8 cellular contexts compared by ENCODE assay signal in genomic region chr1:183580281-183580682, GRCh38. TPM values are rescaled to one million over a fixed set of nuclear protein-coding genes. Genes with fewer than 3 reads are reported as not detected.
DNase-seq lines count a peak whose midpoint lies in the region; ATAC-seq and TF ChIP-seq lines count a peak whose summit lies in the region.

No MANE protein-coding gene starts in this region.

- ATAC-seq in GM18909 (IDR thresholded peaks at IDR 0.05; ENCODE audit: poor library complexity, unreplicated experiment) (peak; percentile 55), WTC11 (peak; percentile 58; the same call in 1 of the 2 replicates)

- H3K9ac ChIP-seq in BLaER1 treated with 17β-estradiol and CSF1 and Interleukin-3, amounts not matched to agents 10 nM and 100 nM, result peak overlapping the region; percentile 69 to 82 (median 76); a peak in 21 of 22 replicates

- no peaks in the 10 kb centered on the region for H3K27me3 ChIP-seq in BLaER1 treated with 17β-estradiol and CSF1 and Interleukin-3, amounts not matched to agents 10 nM and 100 nM
- no peaks in the 10 kb centered on the region for H3K27me3 ChIP-seq in kidney epithelial cell (ENCODE audit: control insufficient read depth, insufficient read depth, low read length)

- H3K4me3 Mint-ChIP-seq in WTC11, result no peak overlapping the region
- no peak overlapping the region for H3K4me3 Mint-ChIP-seq in Calu3 (ENCODE audit: low read depth, unreplicated experiment)

- H3K36me3 Mint-ChIP-seq in WTC11 (no peaks in the 10 kb centered on the region), Calu3 (ENCODE audit: insufficient read depth, unreplicated experiment) (no peaks in the 10 kb centered on the region)

- DNase-seq in NCI-H2081 treated with DMSO at 0.1 percent for 48 hours (lab: John Stamatoyannopoulos, UW) (peak; percentile 28), WTC11 (ENCODE audit: low spot score) (no peak), kidney epithelial cell (ENCODE audit: low read depth) (no peak), Calu3 (no peak), medulla oblongata (ENCODE audit: extremely low spot score) (no peak), GM19240 (ENCODE audit: insufficient read length, low spot score) (no peak)

- no peaks in the 10 kb centered on the region for H3K9me3 ChIP-seq in BLaER1 treated with 17β-estradiol and CSF1 and Interleukin-3, amounts not matched to agents 10 nM and 100 nM (replicated peaks in 1 of 11)

- intact Hi-C loops in Calu3 (cut with micrococcal nuclease; ENCODE audit: unreplicated experiment), result no loop called here

- H3K4me1 ChIP-seq in BLaER1 treated with 17β-estradiol and CSF1 and Interleukin-3, amounts not matched to agents 10 nM and 100 nM, result peaks cover 93 to 100% (median 97%) of the 10 kb centered on the region in 10 experiments

- H3K36me3 ChIP-seq in BLaER1 treated with 17β-estradiol and CSF1 and Interleukin-3, amounts not matched to agents 10 nM and 100 nM, result peaks cover 0 to 82% (median 24%) of the 10 kb centered on the region in 11 experiments; a peak in 15 of 22 replicates
- H3K36me3 ChIP-seq in kidney epithelial cell (ENCODE audit: control insufficient read depth, insufficient read depth, low read length), result no peaks in the 10 kb centered on the region

- H3K27ac Mint-ChIP-seq in WTC11 (no peak overlapping the region), Calu3 (ENCODE audit: unreplicated experiment) (no peak overlapping the region)

- 0 out of 2 replicates have a peak, but pooled peaks cover 2% of the 10 kb centered on the region for H3K4me1 Mint-ChIP-seq in WTC11
- H3K4me1 Mint-ChIP-seq in Calu3 (ENCODE audit: low read depth, unreplicated experiment), result no peaks in the 10 kb centered on the region

- no peaks in the 10 kb centered on the region for H3K27me3 Mint-ChIP-seq in WTC11 (ENCODE audit: low read depth)
- no peaks in the 10 kb centered on the region for H3K27me3 Mint-ChIP-seq in Calu3 (ENCODE audit: unreplicated experiment)

- H3K27ac ChIP-seq in BLaER1 treated with 17β-estradiol and CSF1 and Interleukin-3, amounts not matched to agents 10 nM and 100 nM, result peak overlapping the region; percentile 80 to 96 (median 91)

- no peak for TF ChIP-seq CTCF in WTC11 (IDR thresholded peaks at IDR 0.05)
- peak; percentile 49 for TF ChIP-seq CTCF in kidney epithelial cell (IDR thresholded peaks at IDR 0.05; ENCODE audit: insufficient read depth, low read length, poor library complexity, severe bottlenecking)
- no peak for TF ChIP-seq CTCF in Calu3 (IDR thresholded peaks at IDR 0.05; ENCODE audit: unreplicated experiment)

- CTCF ChIA-PET in WTC11 (lab: Charles Lee) (interaction anchor here (1.7 kb wide), 1 partner anchor 53 kb away, joined by 3 read pairs; no protein-coding TSS in a partner anchor), Calu3 (lab: Charles Lee) (no interaction called here)

- peak overlapping the region in 3 of 10 experiments; percentile 4 to 42 (median 21); a peak in 2 of 20 replicates for H3K4me3 ChIP-seq in BLaER1 treated with 17β-estradiol and CSF1 and Interleukin-3, amounts not matched to agents 10 nM and 100 nM
- H3K4me3 ChIP-seq in kidney epithelial cell (ENCODE audit: low read depth, low read length), result no peak overlapping the region

- peak overlapping the region; percentile 80 to 100 (median 94) for H3K4me2 ChIP-seq in BLaER1 treated with 17β-estradiol and CSF1 and Interleukin-3, amounts not matched to agents 10 nM and 100 nM

- no TSS peak for BruUV-seq in Calu3 (replicated peaks; lab: Mats Ljungman, UMichigan)

- POLR2A ChIA-PET in WTC11 (lab: Charles Lee), result interaction anchor here (1.2 kb wide), 1 partner anchor 17 kb away, joined by 3 read pairs; no protein-coding TSS in a partner anchor

- H4K20me1 ChIP-seq in BLaER1 treated with 17β-estradiol and CSF1 and Interleukin-3, amounts not matched to agents 10 nM and 100 nM, result peaks cover 0 to 34% (median 0%) of the 10 kb centered on the region in 11 experiments; a peak in 5 of 22 replicates

- H3K9me3 Mint-ChIP-seq in WTC11, result no peaks in the 10 kb centered on the region
- no peaks in the 10 kb centered on the region for H3K9me3 Mint-ChIP-seq in Calu3 (ENCODE audit: low read depth, unreplicated experiment)

TF ChIP-seq in WTC11, 78 proteins besides CTCF, POLR2A, EP300 and RAD21 (continues in another document):
- TF ChIP-seq NFE2L1 (CRISPR knock-in tag; IDR thresholded peaks at IDR 0.05) (no peak), KAT7 (CRISPR knock-in tag; IDR thresholded peaks at IDR 0.05; ENCODE audit: borderline replicate concordance) (no peak), SOX15 (CRISPR knock-in tag; IDR thresholded peaks at IDR 0.05) (no peak), NFYB (CRISPR knock-in tag; conservative IDR thresholded peaks at IDR 0.05; ENCODE audit: low read depth) (no peak), ELF4 (CRISPR knock-in tag; IDR thresholded peaks at IDR 0.05; ENCODE audit: low read depth) (no peak), PRRX2 (CRISPR knock-in tag; IDR thresholded peaks at IDR 0.05) (no peak), ZNF138 (CRISPR knock-in tag; conservative IDR thresholded peaks at IDR 0.05) (no peak), GTF2I (CRISPR knock-in tag; conservative IDR thresholded peaks at IDR 0.05) (no peak), GRHL2 (CRISPR knock-in tag; IDR thresholded peaks at IDR 0.05; ENCODE audit: insufficient replicate concordance, severe bottlenecking) (no peak), TEAD1 (CRISPR knock-in tag; IDR thresholded peaks at IDR 0.05) (no peak)
- TF ChIP-seq, protein P1, sequence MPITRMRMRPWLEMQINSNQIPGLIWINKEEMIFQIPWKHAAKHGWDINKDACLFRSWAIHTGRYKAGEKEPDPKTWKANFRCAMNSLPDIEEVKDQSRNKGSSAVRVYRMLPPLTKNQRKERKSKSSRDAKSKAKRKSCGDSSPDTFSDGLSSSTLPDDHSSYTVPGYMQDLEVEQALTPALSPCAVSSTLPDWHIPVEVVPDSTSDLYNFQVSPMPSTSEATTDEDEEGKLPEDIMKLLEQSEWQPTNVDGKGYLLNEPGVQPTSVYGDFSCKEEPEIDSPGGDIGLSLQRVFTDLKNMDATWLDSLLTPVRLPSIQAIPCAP (CRISPR knock-in tag; IDR thresholded peaks at IDR 0.05), result no peak
- TF ChIP-seq, protein P2, sequence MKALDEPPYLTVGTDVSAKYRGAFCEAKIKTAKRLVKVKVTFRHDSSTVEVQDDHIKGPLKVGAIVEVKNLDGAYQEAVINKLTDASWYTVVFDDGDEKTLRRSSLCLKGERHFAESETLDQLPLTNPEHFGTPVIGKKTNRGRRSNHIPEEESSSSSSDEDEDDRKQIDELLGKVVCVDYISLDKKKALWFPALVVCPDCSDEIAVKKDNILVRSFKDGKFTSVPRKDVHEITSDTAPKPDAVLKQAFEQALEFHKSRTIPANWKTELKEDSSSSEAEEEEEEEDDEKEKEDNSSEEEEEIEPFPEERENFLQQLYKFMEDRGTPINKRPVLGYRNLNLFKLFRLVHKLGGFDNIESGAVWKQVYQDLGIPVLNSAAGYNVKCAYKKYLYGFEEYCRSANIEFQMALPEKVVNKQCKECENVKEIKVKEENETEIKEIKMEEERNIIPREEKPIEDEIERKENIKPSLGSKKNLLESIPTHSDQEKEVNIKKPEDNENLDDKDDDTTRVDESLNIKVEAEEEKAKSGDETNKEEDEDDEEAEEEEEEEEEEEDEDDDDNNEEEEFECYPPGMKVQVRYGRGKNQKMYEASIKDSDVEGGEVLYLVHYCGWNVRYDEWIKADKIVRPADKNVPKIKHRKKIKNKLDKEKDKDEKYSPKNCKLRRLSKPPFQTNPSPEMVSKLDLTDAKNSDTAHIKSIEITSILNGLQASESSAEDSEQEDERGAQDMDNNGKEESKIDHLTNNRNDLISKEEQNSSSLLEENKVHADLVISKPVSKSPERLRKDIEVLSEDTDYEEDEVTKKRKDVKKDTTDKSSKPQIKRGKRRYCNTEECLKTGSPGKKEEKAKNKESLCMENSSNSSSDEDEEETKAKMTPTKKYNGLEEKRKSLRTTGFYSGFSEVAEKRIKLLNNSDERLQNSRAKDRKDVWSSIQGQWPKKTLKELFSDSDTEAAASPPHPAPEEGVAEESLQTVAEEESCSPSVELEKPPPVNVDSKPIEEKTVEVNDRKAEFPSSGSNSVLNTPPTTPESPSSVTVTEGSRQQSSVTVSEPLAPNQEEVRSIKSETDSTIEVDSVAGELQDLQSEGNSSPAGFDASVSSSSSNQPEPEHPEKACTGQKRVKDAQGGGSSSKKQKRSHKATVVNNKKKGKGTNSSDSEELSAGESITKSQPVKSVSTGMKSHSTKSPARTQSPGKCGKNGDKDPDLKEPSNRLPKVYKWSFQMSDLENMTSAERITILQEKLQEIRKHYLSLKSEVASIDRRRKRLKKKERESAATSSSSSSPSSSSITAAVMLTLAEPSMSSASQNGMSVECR (CRISPR knock-in tag; IDR thresholded peaks at IDR 0.05; ENCODE audit: borderline replicate concordance), result no peak
- TF ChIP-seq, protein P3, sequence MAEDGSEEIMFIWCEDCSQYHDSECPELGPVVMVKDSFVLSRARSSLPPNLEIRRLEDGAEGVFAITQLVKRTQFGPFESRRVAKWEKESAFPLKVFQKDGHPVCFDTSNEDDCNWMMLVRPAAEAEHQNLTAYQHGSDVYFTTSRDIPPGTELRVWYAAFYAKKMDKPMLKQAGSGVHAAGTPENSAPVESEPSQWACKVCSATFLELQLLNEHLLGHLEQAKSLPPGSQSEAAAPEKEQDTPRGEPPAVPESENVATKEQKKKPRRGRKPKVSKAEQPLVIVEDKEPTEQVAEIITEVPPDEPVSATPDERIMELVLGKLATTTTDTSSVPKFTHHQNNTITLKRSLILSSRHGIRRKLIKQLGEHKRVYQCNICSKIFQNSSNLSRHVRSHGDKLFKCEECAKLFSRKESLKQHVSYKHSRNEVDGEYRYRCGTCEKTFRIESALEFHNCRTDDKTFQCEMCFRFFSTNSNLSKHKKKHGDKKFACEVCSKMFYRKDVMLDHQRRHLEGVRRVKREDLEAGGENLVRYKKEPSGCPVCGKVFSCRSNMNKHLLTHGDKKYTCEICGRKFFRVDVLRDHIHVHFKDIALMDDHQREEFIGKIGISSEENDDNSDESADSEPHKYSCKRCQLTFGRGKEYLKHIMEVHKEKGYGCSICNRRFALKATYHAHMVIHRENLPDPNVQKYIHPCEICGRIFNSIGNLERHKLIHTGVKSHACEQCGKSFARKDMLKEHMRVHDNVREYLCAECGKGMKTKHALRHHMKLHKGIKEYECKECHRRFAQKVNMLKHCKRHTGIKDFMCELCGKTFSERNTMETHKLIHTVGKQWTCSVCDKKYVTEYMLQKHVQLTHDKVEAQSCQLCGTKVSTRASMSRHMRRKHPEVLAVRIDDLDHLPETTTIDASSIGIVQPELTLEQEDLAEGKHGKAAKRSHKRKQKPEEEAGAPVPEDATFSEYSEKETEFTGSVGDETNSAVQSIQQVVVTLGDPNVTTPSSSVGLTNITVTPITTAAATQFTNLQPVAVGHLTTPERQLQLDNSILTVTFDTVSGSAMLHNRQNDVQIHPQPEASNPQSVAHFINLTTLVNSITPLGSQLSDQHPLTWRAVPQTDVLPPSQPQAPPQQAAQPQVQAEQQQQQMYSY (CRISPR knock-in tag; IDR thresholded peaks at IDR 0.05), result no peak

RNA-seq across cellular contexts. Expression of gene NCF2, which starts 10.0 kb away (rescaled TPM):
- total RNA-seq in WTC11 (2021) (0.25 to 0.52 TPM (median 0.41 TPM) in 3 replicates), kidney epithelial cell (62.5 and 86.1 TPM in 2 replicates), Calu3 (2022) (5.5 and 8.6 TPM in 2 replicates)

RNA-seq across cellular contexts. Expression of gene ARPC5, which starts 55.3 kb away (rescaled TPM):
- total RNA-seq in WTC11 (2021), result 51.7 to 60.9 TPM (median 56.8 TPM) in 3 replicates
- total RNA-seq in kidney epithelial cell, result 140 and 163 TPM in 2 replicates
- total RNA-seq in Calu3 (2022), result 135 and 148 TPM in 2 replicates
